ENCODE assay signal across 23 cellular contexts in the genomic region with DNA sequence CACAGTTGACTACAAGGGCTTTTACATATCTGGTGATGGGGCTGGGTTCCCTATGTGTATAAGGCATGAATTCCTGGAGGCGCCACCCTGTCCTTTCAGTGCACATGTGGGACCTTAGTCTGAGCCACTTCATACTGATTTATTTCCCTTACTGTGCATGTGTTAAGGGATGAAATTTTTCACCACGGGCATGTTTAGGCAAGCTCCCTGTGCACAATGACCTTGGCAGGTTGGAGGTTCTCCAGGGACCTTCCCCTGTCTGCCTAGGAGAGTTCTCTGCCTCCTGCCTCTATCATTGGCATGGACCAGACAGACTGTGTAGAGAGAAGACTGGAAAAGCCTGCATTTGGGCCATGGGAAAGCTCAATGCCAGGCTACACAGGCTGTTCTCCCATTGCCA.
"Had no signal": no experiment of that assay in that cellular context is flagged by ENCODE, and none has a peak within 500 bp of the region (broad histone marks: within the 10 kb centered on the region; RNA-seq: fewer than 3 reads in every experiment).

No MANE protein-coding gene starts in this region.

- FAIRE-seq: endothelial cell of umbilical vein, islet of Langerhans had no signal

- H3K27me3 Mint-ChIP-seq: stimulated activated memory B cell treated with anti-CD40 and anti-IgM and Interleukin-4, amounts not matched to agents 10 μg/mL and 1 μg/mL and 100 μg/mL, for 72 hours; stimulated activated naive CD8-positive, alpha-beta T cell treated with anti-CD3 and anti-CD28 coated beads, Interleukin-15, Interleukin-2, amounts not matched to agents 100 ng/mL and 50 ng/mL, for 24 hours had no signal

- DNase-seq: colonic mucosa; effector CD4-positive, alpha-beta T cell; endodermal cell; gastrocnemius medialis; heart right ventricle; hypothalamus; natural killer cell; posterior cingulate gyrus; spleen; stimulated activated CD4-positive, alpha-beta T cell treated with anti-CD3 and anti-CD28 coated beads, Interleukin-15, amount 100 ng/mL, for 24 hours; stimulated activated CD4-positive, alpha-beta T cell treated with anti-CD3 and anti-CD28 coated beads, Interleukin-1b, Interleukin-23, amount 100 ng/mL, for 48 hours; stimulated activated CD4-positive, alpha-beta T cell treated with anti-CD3 and anti-CD28 coated beads, Interleukin-4, amount 100 ng/mL, for 24 hours; testis; upper lobe of right lung had no signal

- H3K36me3 ChIP-seq: colonic mucosa, gastrocnemius medialis, heart right ventricle, spleen, tibial nerve, upper lobe of right lung had no signal

- H3K4me1 ChIP-seq: colonic mucosa, gastrocnemius medialis, testis, upper lobe of right lung had no signal

- H3K4me3 ChIP-seq: colonic mucosa, gastrocnemius medialis, heart right ventricle, spleen, testis, tibial nerve, upper lobe of right lung had no signal

- H3K27ac ChIP-seq: colonic mucosa, gastrocnemius medialis, heart right ventricle, spleen, testis, tibial nerve, upper lobe of right lung had no signal

- H3K4me3 Mint-ChIP-seq: endodermal cell; mesothelial cell of epicardium; natural killer cell; neural crest cell; stimulated activated memory B cell treated with anti-CD40 and anti-IgM and Interleukin-4, amounts not matched to agents 10 μg/mL and 1 μg/mL and 100 μg/mL, for 72 hours; stimulated activated naive CD8-positive, alpha-beta T cell treated with anti-CD3 and anti-CD28 coated beads, Interleukin-15, Interleukin-2, amounts not matched to agents 100 ng/mL and 50 ng/mL, for 24 hours had no signal

- H3K27ac Mint-ChIP-seq: endodermal cell; mesothelial cell of epicardium; natural killer cell; stimulated activated memory B cell treated with anti-CD40 and anti-IgM and Interleukin-4, amounts not matched to agents 10 μg/mL and 1 μg/mL and 100 μg/mL, for 72 hours; stimulated activated naive CD8-positive, alpha-beta T cell treated with anti-CD3 and anti-CD28 coated beads, Interleukin-15, Interleukin-2, amounts not matched to agents 100 ng/mL and 50 ng/mL, for 24 hours had no signal

- H3K9me3 ChIP-seq: colonic mucosa, gastrocnemius medialis, testis, tibial nerve, upper lobe of right lung had no signal

- ATAC-seq: gastrocnemius medialis; heart right ventricle; left lobe of liver; natural killer cell; sciatic nerve; stimulated activated memory B cell treated with anti-CD40 and anti-IgM and Interleukin-4, amounts not matched to agents 10 μg/mL and 1 μg/mL and 100 μg/mL, for 72 hours; upper lobe of right lung had no signal

- H3K36me3 Mint-ChIP-seq: mesothelial cell of epicardium, natural killer cell had no signal

- H3K27me3 ChIP-seq: colonic mucosa, gastrocnemius medialis, spleen, testis, tibial nerve, upper lobe of right lung had no signal
